Comparison of ENCODE assay signal across 8 cellular contexts in genomic region chr4:1870578-1871443, GRCh38. TPM values are rescaled to one million over a fixed set of nuclear protein-coding genes. Genes with fewer than 3 reads are reported as not detected.
A peak's percentile ranks its signal among the peaks of the same experiment; 100 is the strongest.
DNase-seq lines count a peak whose midpoint lies in the region; ATAC-seq and TF ChIP-seq lines count a peak whose summit lies in the region.

Gene NSD2 (plus strand): TSS chr4:1871393. CDS start chr4:1900655, 29,262 bp downstream.

- DNase-seq in GM13977 (ENCODE audit: low spot score) (peak; percentile 99), NCI-H1417 treated with DMSO at 0.1 percent for 48 hours (lab: John Stamatoyannopoulos, UW) (peak; percentile 30), adrenal gland (peak; percentile 83 to 91 (median 86)), left cardiac atrium (peak; percentile 91), prostate gland (ENCODE audit: low spot score) (peak; percentile 87), upper lobe of right lung (peak; percentile 95)

- H3K27me3 ChIP-seq in adrenal gland, result no peaks in the 10 kb centered on the region
- H3K27me3 ChIP-seq in prostate gland (replicated peaks; ENCODE audit: insufficient read depth), result no peaks in the 10 kb centered on the region
- no peaks in the 10 kb centered on the region for H3K27me3 ChIP-seq in upper lobe of right lung

- WGBS in adrenal gland, 4 donors, result 0% methylated on average over 17 to 147 of the region's 155 CpGs
- WGBS in prostate gland, result under 1% methylated on average over 83 of the region's 155 CpGs

- no peak for TF ChIP-seq CTCF in GM13977 (IDR thresholded peaks at IDR 0.05; ENCODE audit: extremely low read depth, insufficient read depth, missing control alignments)
- peak in 1 of 6 experiments; percentile 8 for TF ChIP-seq CTCF in adrenal gland (IDR thresholded peaks at IDR 0.05)
- no peak for TF ChIP-seq CTCF in prostate gland (IDR thresholded peaks at IDR 0.05)
- no peak for TF ChIP-seq CTCF in upper lobe of right lung (IDR thresholded peaks at IDR 0.05)

- peaks cover 7 to 25% of the 10 kb centered on the region in 2 donors for H3K4me1 ChIP-seq in adrenal gland (replicated peaks in 1 of 2)
- H3K4me1 ChIP-seq in prostate gland (replicated peaks), result peaks cover 2% of the 10 kb centered on the region
- peaks cover 18% of the 10 kb centered on the region for H3K4me1 ChIP-seq in upper lobe of right lung

- TF ChIP-seq POLR2A in adrenal gland (IDR thresholded peaks at IDR 0.05) (peak; percentile 75 to 85), prostate gland (IDR thresholded peaks at IDR 0.05) (peak; percentile 55)

- intact Hi-C loops in T-helper 1 cell treated with Interleukin-12 subunit alpha and Interleukin-12 subunit beta and Interleukin-4 antibody, amounts not matched to agents 30 ng/mL and 1 ng/mL, for 36 hours (cut with micrococcal nuclease), result loop anchor here (1.0 to 5.0 kb wide), 12 partner anchors 15 to 1091 kb away; partner anchors contain the start of genes CFAP99, FGFRL1, GRK4 and HAUS3
- intact Hi-C loops in adrenal gland (cut with DNase I) (no loop called here), left cardiac atrium (cut with DNase I) (loop anchor here in 1 of 2 donors (1.0 kb wide), 1 partner anchor 15 kb away; the partner anchor contains the start of gene LETM1), prostate gland (cut with DNase I) (loop anchor here (2.0 kb wide), 1 partner anchor 14 kb away; the partner anchor contains the start of gene LETM1), upper lobe of right lung (cut with DNase I) (no loop called here)

- in situ Hi-C loops in GM13977 (cut with MboI; ENCODE audit: low pct_unique_long_range_greater_than_20kb, low sequenced_read_pairs, unreplicated experiment), result no loop called here

- no peaks in the 10 kb centered on the region for H3K9me3 ChIP-seq in adrenal gland (replicated peaks in 1 of 3)
- no peaks in the 10 kb centered on the region for H3K9me3 ChIP-seq in prostate gland
- no peaks in the 10 kb centered on the region for H3K9me3 ChIP-seq in upper lobe of right lung

- H3K4me3 ChIP-seq in adrenal gland (peak within 1 kb of the TSS in 3 of 4 donors; percentile 62 to 99 (median 73)), prostate gland (peak within 1 kb of the TSS; percentile 83 to 93), upper lobe of right lung (peak within 1 kb of the TSS; percentile 91)

- H3K27ac ChIP-seq in adrenal gland, result peak within 1 kb of the TSS; percentile 89 to 99 (median 98)
- peak within 1 kb of the TSS; percentile 97 to 99 for H3K27ac ChIP-seq in prostate gland
- peak within 1 kb of the TSS; percentile 97 for H3K27ac ChIP-seq in upper lobe of right lung

- peak; percentile 74 for ATAC-seq in HG02798 (IDR thresholded peaks at IDR 0.05; ENCODE audit: poor library complexity, unreplicated experiment)
- peak; percentile 88 to 94 for ATAC-seq in left cardiac atrium
- ATAC-seq in upper lobe of right lung, result peak; percentile 86

- H3K36me3 ChIP-seq in adrenal gland (replicated peaks in 1 of 2) (no peaks in the 10 kb centered on the region), prostate gland (no peaks in the 10 kb centered on the region), upper lobe of right lung (no peaks in the 10 kb centered on the region)

RNA-seq across cellular contexts. Expression of gene NSD2, which starts in this region (rescaled TPM):
- 196 and 203 TPM in 2 replicates for total RNA-seq in T-helper 1 cell treated with Interleukin-12 subunit alpha and Interleukin-12 subunit beta and Interleukin-4 antibody, amounts not matched to agents 30 ng/mL and 1 ng/mL, for 36 hours
- total RNA-seq in adrenal gland (100 to 1,000 TPM in 1 of 8 donors, 10 to 100 TPM in 7; 19.5 to 187 (median 28.4) TPM), left cardiac atrium (10 to 100 TPM; 30.0 to 38.7 TPM), prostate gland (10 to 100 TPM; 18.0 to 75.0 TPM), upper lobe of right lung (45.2 TPM)
- 10 to 100 TPM; 11.1 to 21.1 (median 17.6) TPM for polyA plus RNA-seq in adrenal gland

Comparison
In these comparisons a context has a peak if more than half of its experiments do, and no peak if none do; other contexts are left out.
1. Peak in every context shown above with its lines: DNase-seq, ATAC-seq, H3K4me3 ChIP-seq and H3K27ac ChIP-seq.
2. DNase-seq: peak in every context shown above with its lines; median percentile 99 in GM13977; 95 in upper lobe of right lung; 91 in left cardiac atrium; 87 in prostate gland; 86 in adrenal gland; 30 in NCI-H1417 treated with DMSO at 0.1 percent for 48 hours.
3. intact Hi-C loops: an anchor here in T-helper 1 cell treated with Interleukin-12 subunit alpha and Interleukin-12 subunit beta and Interleukin-4 antibody, amounts not matched to agents 30 ng/mL and 1 ng/mL, for 36 hours (1.0 to 5.0 kb wide) and prostate gland (2.0 kb wide); none called in adrenal gland and upper lobe of right lung.